2 cellular contexts compared by ENCODE assay signal in genomic region chr9:127557466-127557869, GRCh38.
TF ChIP-seq lines count a peak whose summit lies in the region.

No MANE protein-coding gene starts in this region.

TF ChIP-seq in A549, 52 proteins besides CTCF, POLR2A, EP300 and RAD21 (continued from another document):
- TF ChIP-seq MAZ (IDR thresholded peaks at IDR 0.05; ENCODE audit: borderline replicate concordance, low read depth, low read length) = no peak
- no peak for TF ChIP-seq HOXB5 (CRISPR knock-in tag; IDR thresholded peaks at IDR 0.05)
- no peak for TF ChIP-seq CEBPB (IDR thresholded peaks at IDR 0.05)
- no peak for TF ChIP-seq HDAC2 (IDR thresholded peaks at IDR 0.05)
- TF ChIP-seq MAFK (IDR thresholded peaks at IDR 0.05; ENCODE audit: partially characterized antibody) = no peak

TF ChIP-seq in GM12878, 131 proteins besides CTCF, POLR2A, EP300 and RAD21:
- TF ChIP-seq CEBPZ (IDR thresholded peaks at IDR 0.05; ENCODE audit: low read depth, low read length) (no peak), BACH1 (IDR thresholded peaks at IDR 0.05; ENCODE audit: borderline replicate concordance) (no peak), RBBP5 (conservative IDR thresholded peaks at IDR 0.05) (no peak), HDAC6 (IDR thresholded peaks at IDR 0.05; ENCODE audit: unreplicated experiment) (no peak), ZNF384 (IDR thresholded peaks at IDR 0.05; ENCODE audit: borderline replicate concordance, low read depth, low read length) (no peak), HCFC1 (IDR thresholded peaks at IDR 0.05; ENCODE audit: low read length) (no peak), ZBTB33 (IDR thresholded peaks at IDR 0.05) (no peak), ESRRA (IDR thresholded peaks at IDR 0.05; ENCODE audit: low read length) (no peak)
- TF ChIP-seq, protein P1, sequence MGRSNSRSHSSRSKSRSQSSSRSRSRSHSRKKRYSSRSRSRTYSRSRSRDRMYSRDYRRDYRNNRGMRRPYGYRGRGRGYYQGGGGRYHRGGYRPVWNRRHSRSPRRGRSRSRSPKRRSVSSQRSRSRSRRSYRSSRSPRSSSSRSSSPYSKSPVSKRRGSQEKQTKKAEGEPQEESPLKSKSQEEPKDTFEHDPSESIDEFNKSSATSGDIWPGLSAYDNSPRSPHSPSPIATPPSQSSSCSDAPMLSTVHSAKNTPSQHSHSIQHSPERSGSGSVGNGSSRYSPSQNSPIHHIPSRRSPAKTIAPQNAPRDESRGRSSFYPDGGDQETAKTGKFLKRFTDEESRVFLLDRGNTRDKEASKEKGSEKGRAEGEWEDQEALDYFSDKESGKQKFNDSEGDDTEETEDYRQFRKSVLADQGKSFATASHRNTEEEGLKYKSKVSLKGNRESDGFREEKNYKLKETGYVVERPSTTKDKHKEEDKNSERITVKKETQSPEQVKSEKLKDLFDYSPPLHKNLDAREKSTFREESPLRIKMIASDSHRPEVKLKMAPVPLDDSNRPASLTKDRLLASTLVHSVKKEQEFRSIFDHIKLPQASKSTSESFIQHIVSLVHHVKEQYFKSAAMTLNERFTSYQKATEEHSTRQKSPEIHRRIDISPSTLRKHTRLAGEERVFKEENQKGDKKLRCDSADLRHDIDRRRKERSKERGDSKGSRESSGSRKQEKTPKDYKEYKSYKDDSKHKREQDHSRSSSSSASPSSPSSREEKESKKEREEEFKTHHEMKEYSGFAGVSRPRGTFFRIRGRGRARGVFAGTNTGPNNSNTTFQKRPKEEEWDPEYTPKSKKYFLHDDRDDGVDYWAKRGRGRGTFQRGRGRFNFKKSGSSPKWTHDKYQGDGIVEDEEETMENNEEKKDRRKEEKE (IDR thresholded peaks at IDR 0.05) = no peak
